Comparison of ENCODE assay signal across 15 cellular contexts in the genomic region with DNA sequence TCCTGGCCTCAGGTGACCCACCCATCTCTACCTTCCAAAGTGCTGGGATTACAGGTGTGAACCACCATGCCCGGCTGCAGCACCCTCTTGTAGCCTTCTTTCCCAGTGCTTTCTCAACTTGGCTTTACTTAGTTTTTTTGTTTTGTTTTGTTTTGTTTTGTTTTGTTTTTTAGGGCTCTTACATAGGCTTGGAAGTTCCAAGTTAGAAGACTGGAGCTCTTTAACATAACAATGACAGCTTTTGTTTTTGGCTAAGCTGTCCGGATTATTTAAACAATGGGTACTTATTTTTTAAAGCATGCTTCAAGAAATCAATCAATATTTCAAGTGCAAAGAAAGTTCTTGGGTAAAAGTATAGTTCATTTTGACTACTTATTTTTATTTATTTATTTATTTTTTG. TPM values are rescaled to one million over a fixed set of nuclear protein-coding genes. Genes with fewer than 3 reads are reported as not detected.
A peak's percentile ranks its signal among the peaks of the same experiment; 100 is the strongest.
DNase-seq lines count a peak whose midpoint lies in the region; ATAC-seq and TF ChIP-seq lines count a peak whose summit lies in the region.
"Had no signal": no experiment of that assay in that cellular context is flagged by ENCODE, and none has a peak within 500 bp of the region (broad histone marks: within the 10 kb centered on the region; RNA-seq: fewer than 3 reads in every experiment).

No MANE protein-coding gene starts in this region.

- H3K36me3 Mint-ChIP-seq in activated naive CD4-positive, alpha-beta T cell treated with anti-CD3 and anti-CD28 coated beads, Interleukin-2, amount 10 ng/mL, durations not matched to agents 7 days and 5 days: peaks cover 16% of the 10 kb centered on the region
- H3K36me3 Mint-ChIP-seq in WTC11: 0 out of 2 replicates have a peak, but pooled peaks cover 7% of the 10 kb centered on the region
- H3K36me3 Mint-ChIP-seq in nephron progenitor cell (ENCODE audit: low read depth): peaks cover 24% of the 10 kb centered on the region

- TF ChIP-seq CTCF in WTC11 (IDR thresholded peaks at IDR 0.05): no peak
- no peak for TF ChIP-seq CTCF in nephron progenitor cell (IDR thresholded peaks at IDR 0.05)

- H3K27me3 Mint-ChIP-seq in activated naive CD4-positive, alpha-beta T cell treated with anti-CD3 and anti-CD28 coated beads, Interleukin-2, amount 10 ng/mL, durations not matched to agents 7 days and 5 days: no peaks in the 10 kb centered on the region
- H3K27me3 Mint-ChIP-seq in WTC11 (ENCODE audit: low read depth): no peaks in the 10 kb centered on the region
- no peaks in the 10 kb centered on the region for H3K27me3 Mint-ChIP-seq in nephron progenitor cell (ENCODE audit: low read depth, poor library complexity)
- H3K27me3 Mint-ChIP-seq: B cell had no signal

- ATAC-seq in WTC11: no peak
- no peak for ATAC-seq in HG03108 (IDR thresholded peaks at IDR 0.05; ENCODE audit: unreplicated experiment)
- ATAC-seq in esophagus mucosa: no peak
- ATAC-seq: CD8-positive, alpha-beta T cell had no signal

- CTCF ChIA-PET in activated naive CD4-positive, alpha-beta T cell treated with anti-CD3 and anti-CD28 coated beads, Interleukin-2, amount 10 ng/mL, durations not matched to agents 7 days and 5 days (lab: Charles Lee): interaction anchor here (1.7 kb wide), 1 partner anchor 28 kb away, joined by 4 read pairs; no protein-coding TSS in a partner anchor
- CTCF ChIA-PET in WTC11 (lab: Charles Lee): interaction anchor here (1.4 kb wide), 1 partner anchor 264 kb away, joined by 3 read pairs; no protein-coding TSS in a partner anchor

- no peak for DNase-seq in activated naive CD4-positive, alpha-beta T cell treated with anti-CD3 and anti-CD28 coated beads, Interleukin-2, amount 10 ng/mL, durations not matched to agents 7 days and 5 days
- DNase-seq in activated naive CD4-positive, alpha-beta T cell (lab: John Stamatoyannopoulos, UW): no peak
- no peak for DNase-seq in WTC11 (ENCODE audit: low spot score)
- DNase-seq in nephron progenitor cell: no peak
- no peak for DNase-seq in NCI-H2029 treated with DMSO at 0.1 percent for 48 hours (lab: John Stamatoyannopoulos, UW)
- DNase-seq: 8988T; Calu3; CD8-positive, alpha-beta T cell; DMS 273 treated with DMSO at 0.1 percent for 48 hours; DMS53; DND-41; EL had no signal

- peak overlapping the region; percentile 64 for H3K27ac Mint-ChIP-seq in activated naive CD4-positive, alpha-beta T cell treated with anti-CD3 and anti-CD28 coated beads, Interleukin-2, amount 10 ng/mL, durations not matched to agents 7 days and 5 days
- H3K27ac Mint-ChIP-seq in WTC11: peak overlapping the region; percentile 84
- H3K27ac Mint-ChIP-seq in nephron progenitor cell: peak overlapping the region; percentile 16
- H3K27ac Mint-ChIP-seq: B cell; CD8-positive, alpha-beta T cell had no signal

- no peak overlapping the region for H3K4me3 Mint-ChIP-seq in activated naive CD4-positive, alpha-beta T cell treated with anti-CD3 and anti-CD28 coated beads, Interleukin-2, amount 10 ng/mL, durations not matched to agents 7 days and 5 days
- H3K4me3 Mint-ChIP-seq in WTC11 (no peak overlapping the region), nephron progenitor cell (no peak overlapping the region)
- H3K4me3 Mint-ChIP-seq: B cell; CD8-positive, alpha-beta T cell had no signal

- POLR2A ChIA-PET in WTC11 (lab: Charles Lee): interaction anchor here (0.6 kb wide), 2 partner anchors 13 to 52 kb away, joined by 4 to 5 read pairs; no protein-coding TSS in a partner anchor

- H3K9me3 Mint-ChIP-seq in activated naive CD4-positive, alpha-beta T cell treated with anti-CD3 and anti-CD28 coated beads, Interleukin-2, amount 10 ng/mL, durations not matched to agents 7 days and 5 days: no peaks in the 10 kb centered on the region
- H3K9me3 Mint-ChIP-seq in WTC11: no peaks in the 10 kb centered on the region
- H3K9me3 Mint-ChIP-seq in nephron progenitor cell: no peaks in the 10 kb centered on the region
- H3K9me3 Mint-ChIP-seq: CD8-positive, alpha-beta T cell had no signal

- peaks cover 8% of the 10 kb centered on the region for H3K4me1 Mint-ChIP-seq in activated naive CD4-positive, alpha-beta T cell treated with anti-CD3 and anti-CD28 coated beads, Interleukin-2, amount 10 ng/mL, durations not matched to agents 7 days and 5 days
- peaks cover 11% of the 10 kb centered on the region for H3K4me1 Mint-ChIP-seq in WTC11
- no peaks in the 10 kb centered on the region for H3K4me1 Mint-ChIP-seq in nephron progenitor cell

TF ChIP-seq in WTC11, 78 proteins besides CTCF, POLR2A, EP300 and RAD21:
- TF ChIP-seq, protein P1, sequence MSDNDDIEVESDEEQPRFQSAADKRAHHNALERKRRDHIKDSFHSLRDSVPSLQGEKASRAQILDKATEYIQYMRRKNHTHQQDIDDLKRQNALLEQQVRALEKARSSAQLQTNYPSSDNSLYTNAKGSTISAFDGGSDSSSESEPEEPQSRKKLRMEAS (CRISPR knock-in tag; IDR thresholded peaks at IDR 0.05): no peak
- 0 out of 2 replicates have a peak, but pooled peaks have one; percentile 25 for TF ChIP-seq FOXP1 (CRISPR knock-in tag; IDR thresholded peaks at IDR 0.05; ENCODE audit: borderline replicate concordance)

RNA-seq across cellular contexts. Expression of a gene that starts 25.9 kb away (rescaled TPM):
- total RNA-seq in WTC11 (2021) (54.0 to 59.1 TPM (median 54.8 TPM) in 3 replicates), esophagus mucosa (25.6 TPM)

Comparison
In these comparisons a context has a peak if more than half of its experiments do, and no peak if none do; other contexts are left out.
1. H3K27ac Mint-ChIP-seq: peak in every context shown above with its lines; median percentile 84 in WTC11; 64 in activated naive CD4-positive, alpha-beta T cell treated with anti-CD3 and anti-CD28 coated beads, Interleukin-2, amount 10 ng/mL, durations not matched to agents 7 days and 5 days; 16 in nephron progenitor cell.